23 cellular contexts compared by ENCODE assay signal in genomic region chr14:60971271-60971670, GRCh38. TPM values are rescaled to one million over a fixed set of nuclear protein-coding genes. Genes with fewer than 3 reads are reported as not detected.
DNase-seq lines count a peak whose midpoint lies in the region; ATAC-seq, FAIRE-seq and TF ChIP-seq lines count a peak whose summit lies in the region.
"Had no signal": no experiment of that assay in that cellular context is flagged by ENCODE, and none has a peak within 500 bp of the region (broad histone marks: within the 10 kb centered on the region; RNA-seq: fewer than 3 reads in every experiment).

No MANE protein-coding gene starts in this region.

- no peaks in the 10 kb centered on the region for H3K9me3 Mint-ChIP-seq in astrocyte (ENCODE audit: unreplicated experiment)
- H3K9me3 Mint-ChIP-seq in activated CD8-positive, alpha-beta T cell treated with anti-CD3 and anti-CD28 coated beads for 36 hours: no peaks in the 10 kb centered on the region
- H3K9me3 Mint-ChIP-seq: CD4-positive, alpha-beta memory T cell had no signal

- H3K9me3 ChIP-seq in BLaER1 (no peaks in the 10 kb centered on the region), astrocyte (ENCODE audit: insufficient read depth, low read depth, low read length) (no peaks in the 10 kb centered on the region), psoas muscle (no peaks in the 10 kb centered on the region)
- H3K9me3 ChIP-seq: A549, BE2C had no signal

- TF ChIP-seq CTCF in astrocyte (IDR thresholded peaks at IDR 0.05; ENCODE audit: insufficient read depth, low read depth, low read length): no peak
- no peak for TF ChIP-seq CTCF in psoas muscle (IDR thresholded peaks at IDR 0.05)
- no peak for TF ChIP-seq CTCF in activated CD8-positive, alpha-beta T cell treated with anti-CD3 and anti-CD28 coated beads for 36 hours (IDR thresholded peaks at IDR 0.05)

- H3K27me3 ChIP-seq in BLaER1: no peaks in the 10 kb centered on the region
- H3K27me3 ChIP-seq in astrocyte (ENCODE audit: insufficient read depth, low read length): no peaks in the 10 kb centered on the region
- no peaks in the 10 kb centered on the region for H3K27me3 ChIP-seq in psoas muscle (ENCODE audit: insufficient read depth in 3 of 3, low read length in 2 of 3)
- H3K27me3 ChIP-seq: BE2C had no signal

- intact Hi-C loops in psoas muscle (cut with DNase I): no loop called here
- intact Hi-C loops in activated CD8-positive, alpha-beta T cell treated with anti-CD3 and anti-CD28 coated beads for 36 hours (cut with micrococcal nuclease): no loop called here

- no peaks in the 10 kb centered on the region for H3K4me1 Mint-ChIP-seq in astrocyte (ENCODE audit: low read depth, unreplicated experiment)
- H3K4me1 Mint-ChIP-seq in activated CD8-positive, alpha-beta T cell treated with anti-CD3 and anti-CD28 coated beads for 36 hours (ENCODE audit: low read depth): peaks cover 5% of the 10 kb centered on the region

- H3K4me3 ChIP-seq in BLaER1 (no peak overlapping the region), astrocyte (ENCODE audit: insufficient read depth, low read depth, low read length) (no peak overlapping the region), psoas muscle (no peak overlapping the region)
- H3K4me3 ChIP-seq: A549, GM23248 had no signal

- peak; percentile 9 for FAIRE-seq in astrocyte (lab: Jason Lieb, UNC)
- FAIRE-seq: A549, G401.6, GM12892, H1 had no signal

- H3K4me3 Mint-ChIP-seq in astrocyte (ENCODE audit: unreplicated experiment): no peak overlapping the region
- no peak overlapping the region for H3K4me3 Mint-ChIP-seq in activated CD8-positive, alpha-beta T cell treated with anti-CD3 and anti-CD28 coated beads for 36 hours
- H3K4me3 Mint-ChIP-seq: CD4-positive, alpha-beta memory T cell had no signal

- H3K4me1 ChIP-seq in BLaER1 (peaks cover 8% of the 10 kb centered on the region), astrocyte (ENCODE audit: insufficient read depth, low read length) (no peaks in the 10 kb centered on the region), psoas muscle (peaks cover 53% of the 10 kb centered on the region)
- H3K4me1 ChIP-seq: BE2C had no signal

- no peak overlapping the region for H3K9ac ChIP-seq in BLaER1
- H3K9ac ChIP-seq in astrocyte (ENCODE audit: low read length): no peak overlapping the region
- H3K9ac ChIP-seq: GM23248 had no signal

- H3K79me2 ChIP-seq in astrocyte (ENCODE audit: insufficient read depth, low read length): peaks cover 5% of the 10 kb centered on the region

- H2AFZ ChIP-seq in astrocyte (ENCODE audit: low read depth, low read length): no peak overlapping the region
- H2AFZ ChIP-seq: GM23248 had no signal

- CTCF ChIA-PET in HEK293T (lab: Yijun Ruan, JAX): no interaction called here
- CTCF ChIA-PET in activated CD8-positive, alpha-beta T cell treated with anti-CD3 and anti-CD28 coated beads for 36 hours (lab: Charles Lee): interaction anchor here (1.2 to 1.5 kb wide), 2 partner anchors 9 to 54 kb away, joined by 3 read pairs; partner anchors contain the start of genes SLC38A6 and TRMT5

- H3K36me3 Mint-ChIP-seq in astrocyte (ENCODE audit: low read depth, unreplicated experiment): no peaks in the 10 kb centered on the region
- H3K36me3 Mint-ChIP-seq in activated CD8-positive, alpha-beta T cell treated with anti-CD3 and anti-CD28 coated beads for 36 hours (ENCODE audit: low read depth): peaks cover 20% of the 10 kb centered on the region

- no peak for ATAC-seq in psoas muscle
- no peak for ATAC-seq in activated CD8-positive, alpha-beta T cell treated with anti-CD3 and anti-CD28 coated beads for 36 hours
- ATAC-seq: A549 had no signal

- POLR2A ChIA-PET in HEK293T (lab: Yijun Ruan, JAX): no interaction called here
- POLR2A ChIA-PET in activated CD8-positive, alpha-beta T cell treated with anti-CD3 and anti-CD28 coated beads for 36 hours (lab: Charles Lee): no interaction called here

- H3K36me3 ChIP-seq in BLaER1: no peaks in the 10 kb centered on the region
- H3K36me3 ChIP-seq in astrocyte (ENCODE audit: insufficient read depth, low read length): peaks cover 7% of the 10 kb centered on the region
- peaks cover 0 to 30% of the 10 kb centered on the region in 2 donors for H3K36me3 ChIP-seq in psoas muscle (ENCODE audit: insufficient read depth in 1 of 2, low read depth in 1 of 2)

- H3K27ac Mint-ChIP-seq in astrocyte (ENCODE audit: unreplicated experiment): no peak overlapping the region
- H3K27ac Mint-ChIP-seq in activated CD8-positive, alpha-beta T cell treated with anti-CD3 and anti-CD28 coated beads for 36 hours: no peak overlapping the region
- H3K27ac Mint-ChIP-seq: CD4-positive, alpha-beta memory T cell had no signal

- H3K4me2 ChIP-seq in BLaER1 (0 out of 2 replicates have a peak overlapping the region, but pooled peaks have one; percentile 20), astrocyte (ENCODE audit: low read length) (no peak overlapping the region)
- H3K4me2 ChIP-seq: A549 had no signal

- DNase-seq in HEK293T (ENCODE audit: extremely low spot score): no peak
- DNase-seq in astrocyte (ENCODE audit: low read depth): no peak
- no peak for DNase-seq in psoas muscle
- no peak for DNase-seq in activated CD8-positive, alpha-beta T cell treated with anti-CD3 and anti-CD28 coated beads for 36 hours
- DNase-seq in stimulated activated CD4-positive, alpha-beta T cell treated with anti-CD3 and anti-CD28 coated beads, Interleukin-4, amount 100 ng/mL, for 4 hours: no peak
- DNase-seq in substantia nigra (lab: John Stamatoyannopoulos, UW): no peak
- DNase-seq: 8988T; ACHN; AML-193; BE2C; C1 segment of cervical spinal cord; CD4-positive, alpha-beta memory T cell; COR-L47; DMS153; DND-41; GM23248; H7; HCEC 1CT had no signal

- 39 to 41% (median 40%) methylated on average over 2 of the region's 2 CpGs for WGBS in psoas muscle, 3 donors

- H3K27me3 Mint-ChIP-seq in astrocyte (ENCODE audit: low read depth, unreplicated experiment): no peaks in the 10 kb centered on the region
- no peaks in the 10 kb centered on the region for H3K27me3 Mint-ChIP-seq in activated CD8-positive, alpha-beta T cell treated with anti-CD3 and anti-CD28 coated beads for 36 hours
- H3K27me3 Mint-ChIP-seq: CD4-positive, alpha-beta memory T cell had no signal

- H3K27ac ChIP-seq in BLaER1 (no peak overlapping the region), astrocyte (ENCODE audit: low read depth, low read length) (no peak overlapping the region), psoas muscle (peak overlapping the region; percentile 20), substantia nigra (ENCODE audit: low read depth, low read length, poor library complexity, severe bottlenecking) (no peak overlapping the region)
- H3K27ac ChIP-seq: A549, GM23248 had no signal

- no peaks in the 10 kb centered on the region for H4K20me1 ChIP-seq in BLaER1
- H4K20me1 ChIP-seq in astrocyte (ENCODE audit: insufficient read depth, low read length): no peaks in the 10 kb centered on the region

TF ChIP-seq in HEK293T, 16 proteins besides CTCF, POLR2A, EP300 and RAD21:
- no peak for TF ChIP-seq FOXM1 (IDR thresholded peaks at IDR 0.05; ENCODE audit: borderline replicate concordance)
- peak; percentile 49; the same call in 1 of the 2 replicates for TF ChIP-seq ZNF384 (IDR thresholded peaks at IDR 0.05)

RNA-seq across cellular contexts. Expression of gene TRMT5, which starts 9.6 kb away (rescaled TPM):
- 14.1 and 14.8 TPM in 2 replicates for total RNA-seq in astrocyte
- 10 to 100 TPM in 3 of 4 donors, 1 to 10 TPM in 1; 9.7 to 26.0 (median 12.8) TPM for total RNA-seq in psoas muscle
- 10 to 100 TPM in 1 of 3 donors, 1 to 10 TPM in 2; 5.7 to 12.9 (median 8.8) TPM for polyA plus RNA-seq in psoas muscle
- 10 to 100 TPM; 16.0 to 16.4 TPM for total RNA-seq in activated CD8-positive, alpha-beta T cell treated with anti-CD3 and anti-CD28 coated beads for 36 hours

RNA-seq across cellular contexts. Expression of gene SLC38A6, which starts 9.8 kb away (rescaled TPM):
- total RNA-seq in astrocyte: 13.8 and 14.9 TPM in 2 replicates
- total RNA-seq in psoas muscle: 10 to 100 TPM in 1 of 4 donors, 1 to 10 TPM in 3; 4.9 to 11.9 (median 6.6) TPM
- polyA plus RNA-seq in psoas muscle: 1 to 10 TPM; 1.5 to 2.8 (median 2.5) TPM
- total RNA-seq in activated CD8-positive, alpha-beta T cell treated with anti-CD3 and anti-CD28 coated beads for 36 hours: 1 to 10 TPM; 2.9 to 3.9 TPM
